Comparison of ENCODE assay signal across 1 cellular context in the genomic region with DNA sequence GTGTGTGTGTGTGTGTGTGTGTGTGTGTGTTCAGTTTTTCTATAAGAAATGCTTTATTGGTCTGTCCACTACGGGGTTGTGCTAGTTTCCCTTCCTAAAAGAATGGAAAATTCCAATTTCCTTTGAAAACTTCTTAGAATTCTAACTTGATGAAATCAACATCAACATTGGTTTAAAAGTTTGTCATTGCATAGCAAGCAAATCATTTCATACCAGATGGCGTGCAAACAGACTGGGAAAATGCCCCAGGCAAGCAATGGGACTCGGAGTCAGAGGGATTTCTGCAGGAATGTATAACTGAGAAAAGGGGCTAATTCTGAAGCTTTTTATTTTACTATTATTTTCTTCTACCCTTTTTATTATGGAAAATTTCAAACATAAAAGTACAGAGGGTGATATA.
TF ChIP-seq lines count a peak whose summit lies in the region.

No MANE protein-coding gene starts in this region.

TF ChIP-seq in WTC11, 78 proteins besides CTCF, POLR2A, EP300 and RAD21 (continued from another document):
- no peak for TF ChIP-seq E2F5 (CRISPR knock-in tag; IDR thresholded peaks at IDR 0.05)
- no peak for TF ChIP-seq AR (CRISPR knock-in tag; IDR thresholded peaks at IDR 0.05)
- no peak for TF ChIP-seq NR3C1 (CRISPR knock-in tag; conservative IDR thresholded peaks at IDR 0.05; ENCODE audit: low read depth)
- TF ChIP-seq ATF2 (CRISPR knock-in tag; IDR thresholded peaks at IDR 0.05; ENCODE audit: borderline replicate concordance, low read depth) = no peak
- TF ChIP-seq TP53 (CRISPR knock-in tag; IDR thresholded peaks at IDR 0.05) = no peak
